In the genomic region with DNA sequence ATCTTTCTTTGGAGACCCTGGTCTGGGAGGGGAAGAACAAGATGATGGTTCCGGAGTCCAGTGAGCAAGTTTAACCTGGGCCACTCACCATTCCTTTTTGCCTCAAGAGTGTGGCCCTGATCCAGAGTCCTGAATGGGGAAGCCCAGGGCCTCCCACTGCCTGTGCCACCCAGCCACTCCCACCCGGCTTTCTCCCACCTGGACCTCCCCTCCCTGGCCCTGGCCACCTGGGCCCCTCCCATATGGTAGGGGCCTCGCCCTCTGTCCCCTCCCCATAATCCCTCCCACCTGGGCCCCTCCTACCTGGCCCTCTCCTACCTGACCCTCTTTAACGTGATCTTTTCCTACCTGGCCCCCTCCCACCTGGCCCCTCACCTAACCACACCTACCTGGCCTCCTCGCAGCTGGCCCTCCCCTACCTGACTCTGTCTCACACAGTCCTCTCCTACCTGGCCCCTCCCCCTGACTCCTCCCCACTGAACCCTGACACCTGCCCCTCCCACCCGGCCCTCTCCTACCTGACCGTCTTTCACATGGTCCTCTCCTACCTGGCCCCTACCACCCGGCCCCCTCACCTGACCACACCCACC, we compare ENCODE assay signal across 14 cellular contexts.
DNase-seq lines count a peak whose midpoint lies in the region; ATAC-seq and TF ChIP-seq lines count a peak whose summit lies in the region.
"Had no signal": no experiment of that assay in that cellular context is flagged by ENCODE, and none has a peak within 500 bp of the region (broad histone marks: within the 10 kb centered on the region; RNA-seq: fewer than 3 reads in every experiment).

No MANE protein-coding gene starts in this region.

- peaks cover 18% of the 10 kb centered on the region for H3K4me1 Mint-ChIP-seq in activated T-cell treated with anti-CD3 and anti-CD28 coated beads, Interleukin-2, amount 50 U/mL, for 24 hours (ENCODE audit: low read depth)

- H3K36me3 ChIP-seq in spleen, result no peaks in the 10 kb centered on the region

- H3K4me3 ChIP-seq in spleen, result no peak overlapping the region

- H3K27me3 ChIP-seq in spleen (replicated peaks in 1 of 7), result peaks cover 0 to 2% (median 0%) of the 10 kb centered on the region in 7 donors

- intact Hi-C loops in spleen (cut with DNase I; ENCODE audit: low total_unique reads), result no loop called here

- no peak for TF ChIP-seq CTCF in spleen (IDR thresholded peaks at IDR 0.05 in 8 of 11, conservative IDR thresholded peaks at IDR 0.05 in 3 of 11)

- H3K36me3 Mint-ChIP-seq in activated T-cell treated with anti-CD3 and anti-CD28 coated beads, Interleukin-2, amount 50 U/mL, for 24 hours (ENCODE audit: low read depth), result no peaks in the 10 kb centered on the region
- H3K36me3 Mint-ChIP-seq: activated naive CD4-positive, alpha-beta T cell treated with anti-CD3 and anti-CD28 coated beads, Interleukin-2, amount 50 U/mL, for 24 hours had no signal

- WGBS in spleen, 5 donors, result 80 to 86% (median 82%) methylated on average over 8 of the region's 8 CpGs

- no peak for DNase-seq in activated T-cell treated with anti-CD3 and anti-CD28 coated beads, Interleukin-2, amount 50 U/mL, for 24 hours
- DNase-seq in activated T-cell treated with anti-CD3 and anti-CD28 coated beads for 4 hours (no peak), iPS DF 19.7 (ENCODE audit: low read depth, low spot score) (peak; percentile 71), spleen (peak; percentile 49), SW 1271 (lab: John Stamatoyannopoulos, UW) (no peak)
- DNase-seq: NCI-H2029, NCI-H748 treated with DMSO at 0.1 percent for 48 hours had no signal

- H3K27me3 Mint-ChIP-seq in activated T-cell treated with anti-CD3 and anti-CD28 coated beads, Interleukin-2, amount 50 U/mL, for 24 hours, result peaks cover 30% of the 10 kb centered on the region
- H3K27me3 Mint-ChIP-seq: activated naive CD4-positive, alpha-beta T cell treated with anti-CD3 and anti-CD28 coated beads, Interleukin-2, amount 50 U/mL, for 24 hours; central memory CD8-positive, alpha-beta T cell had no signal

- H3K4me1 ChIP-seq in spleen, result peaks cover 16 to 48% (median 34%) of the 10 kb centered on the region in 6 donors
- H3K4me1 ChIP-seq: Caco-2 had no signal

- no peak for TF ChIP-seq POLR2A in spleen (IDR thresholded peaks at IDR 0.05)

- no peaks in the 10 kb centered on the region for H3K9me3 Mint-ChIP-seq in activated T-cell treated with anti-CD3 and anti-CD28 coated beads, Interleukin-2, amount 50 U/mL, for 24 hours
- H3K9me3 Mint-ChIP-seq: activated naive CD4-positive, alpha-beta T cell treated with anti-CD3 and anti-CD28 coated beads, Interleukin-2, amount 50 U/mL, for 24 hours; central memory CD8-positive, alpha-beta T cell had no signal

- H3K27ac Mint-ChIP-seq in activated T-cell treated with anti-CD3 and anti-CD28 coated beads, Interleukin-2, amount 50 U/mL, for 24 hours, result peak overlapping the region; percentile 92

- ATAC-seq in SK-N-SH treated with all-trans-retinoic acid at 6 μM for 48 hours (0 out of 3 replicates have a peak, but pooled peaks have one; percentile 5), GM21423 (IDR thresholded peaks at IDR 0.05; ENCODE audit: unreplicated experiment) (no peak), GM21529 (IDR thresholded peaks at IDR 0.05; ENCODE audit: unreplicated experiment) (no peak)
- ATAC-seq: sciatic nerve had no signal

- H3K27ac ChIP-seq in spleen, result peak overlapping the region in 4 of 8 donors; percentile 16 to 75 (median 44)

- H3K4me3 Mint-ChIP-seq in activated T-cell treated with anti-CD3 and anti-CD28 coated beads, Interleukin-2, amount 50 U/mL, for 24 hours, result no peak overlapping the region
- H3K4me3 Mint-ChIP-seq: activated naive CD4-positive, alpha-beta T cell treated with anti-CD3 and anti-CD28 coated beads, Interleukin-2, amount 50 U/mL, for 24 hours; central memory CD8-positive, alpha-beta T cell had no signal

- H3K9me3 ChIP-seq in spleen, result peaks cover 0 to 5% (median 0%) of the 10 kb centered on the region in 8 donors
- H3K9me3 ChIP-seq: Caco-2 had no signal

TF ChIP-seq in SK-N-SH treated with all-trans-retinoic acid at 6 μM for 48 hours, 23 proteins besides CTCF, POLR2A, EP300 and RAD21:
- no peak for TF ChIP-seq ZNF70 (CRISPR knock-in tag; IDR thresholded peaks at IDR 0.05)
- TF ChIP-seq, protein P1, sequence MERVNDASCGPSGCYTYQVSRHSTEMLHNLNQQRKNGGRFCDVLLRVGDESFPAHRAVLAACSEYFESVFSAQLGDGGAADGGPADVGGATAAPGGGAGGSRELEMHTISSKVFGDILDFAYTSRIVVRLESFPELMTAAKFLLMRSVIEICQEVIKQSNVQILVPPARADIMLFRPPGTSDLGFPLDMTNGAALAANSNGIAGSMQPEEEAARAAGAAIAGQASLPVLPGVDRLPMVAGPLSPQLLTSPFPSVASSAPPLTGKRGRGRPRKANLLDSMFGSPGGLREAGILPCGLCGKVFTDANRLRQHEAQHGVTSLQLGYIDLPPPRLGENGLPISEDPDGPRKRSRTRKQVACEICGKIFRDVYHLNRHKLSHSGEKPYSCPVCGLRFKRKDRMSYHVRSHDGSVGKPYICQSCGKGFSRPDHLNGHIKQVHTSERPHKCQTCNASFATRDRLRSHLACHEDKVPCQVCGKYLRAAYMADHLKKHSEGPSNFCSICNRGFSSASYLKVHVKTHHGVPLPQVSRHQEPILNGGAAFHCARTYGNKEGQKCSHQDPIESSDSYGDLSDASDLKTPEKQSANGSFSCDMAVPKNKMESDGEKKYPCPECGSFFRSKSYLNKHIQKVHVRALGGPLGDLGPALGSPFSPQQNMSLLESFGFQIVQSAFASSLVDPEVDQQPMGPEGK (CRISPR knock-in tag; IDR thresholded peaks at IDR 0.05; ENCODE audit: borderline replicate concordance), result no peak
- TF ChIP-seq, protein P2, sequence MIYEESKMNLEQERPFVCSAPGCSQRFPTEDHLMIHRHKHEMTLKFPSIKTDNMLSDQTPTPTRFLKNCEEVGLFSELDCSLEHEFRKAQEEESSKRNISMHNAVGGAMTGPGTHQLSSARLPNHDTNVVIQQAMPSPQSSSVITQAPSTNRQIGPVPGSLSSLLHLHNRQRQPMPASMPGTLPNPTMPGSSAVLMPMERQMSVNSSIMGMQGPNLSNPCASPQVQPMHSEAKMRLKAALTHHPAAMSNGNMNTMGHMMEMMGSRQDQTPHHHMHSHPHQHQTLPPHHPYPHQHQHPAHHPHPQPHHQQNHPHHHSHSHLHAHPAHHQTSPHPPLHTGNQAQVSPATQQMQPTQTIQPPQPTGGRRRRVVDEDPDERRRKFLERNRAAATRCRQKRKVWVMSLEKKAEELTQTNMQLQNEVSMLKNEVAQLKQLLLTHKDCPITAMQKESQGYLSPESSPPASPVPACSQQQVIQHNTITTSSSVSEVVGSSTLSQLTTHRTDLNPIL (CRISPR knock-in tag; IDR thresholded peaks at IDR 0.05; ENCODE audit: low read depth), result no peak
- no peak for TF ChIP-seq ARNTL (CRISPR knock-in tag; IDR thresholded peaks at IDR 0.05; ENCODE audit: borderline replicate concordance, low read depth)
- TF ChIP-seq ZNF565 (CRISPR knock-in tag; conservative IDR thresholded peaks at IDR 0.05; ENCODE audit: low read depth), result no peak
- TF ChIP-seq TCF4 (CRISPR knock-in tag; IDR thresholded peaks at IDR 0.05; ENCODE audit: borderline replicate concordance), result no peak
- no peak for TF ChIP-seq BACH2 (CRISPR knock-in tag; IDR thresholded peaks at IDR 0.05; ENCODE audit: borderline replicate concordance)
- TF ChIP-seq GLIS3 (CRISPR knock-in tag; IDR thresholded peaks at IDR 0.05), result no peak
- TF ChIP-seq ZFP30 (CRISPR knock-in tag; IDR thresholded peaks at IDR 0.05), result no peak
- no peak for TF ChIP-seq TOX (CRISPR knock-in tag; IDR thresholded peaks at IDR 0.05; ENCODE audit: borderline replicate concordance)
- TF ChIP-seq, protein P3, sequence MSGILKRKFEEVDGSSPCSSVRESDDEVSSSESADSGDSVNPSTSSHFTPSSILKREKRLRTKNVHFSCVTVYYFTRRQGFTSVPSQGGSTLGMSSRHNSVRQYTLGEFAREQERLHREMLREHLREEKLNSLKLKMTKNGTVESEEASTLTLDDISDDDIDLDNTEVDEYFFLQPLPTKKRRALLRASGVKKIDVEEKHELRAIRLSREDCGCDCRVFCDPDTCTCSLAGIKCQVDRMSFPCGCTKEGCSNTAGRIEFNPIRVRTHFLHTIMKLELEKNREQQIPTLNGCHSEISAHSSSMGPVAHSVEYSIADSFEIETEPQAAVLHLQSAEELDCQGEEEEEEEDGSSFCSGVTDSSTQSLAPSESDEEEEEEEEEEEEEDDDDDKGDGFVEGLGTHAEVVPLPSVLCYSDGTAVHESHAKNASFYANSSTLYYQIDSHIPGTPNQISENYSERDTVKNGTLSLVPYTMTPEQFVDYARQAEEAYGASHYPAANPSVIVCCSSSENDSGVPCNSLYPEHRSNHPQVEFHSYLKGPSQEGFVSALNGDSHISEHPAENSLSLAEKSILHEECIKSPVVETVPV (CRISPR knock-in tag; IDR thresholded peaks at IDR 0.05), result no peak
- TF ChIP-seq RARB (CRISPR knock-in tag; IDR thresholded peaks at IDR 0.05), result no peak
- no peak for TF ChIP-seq ZC3H10 (CRISPR knock-in tag; IDR thresholded peaks at IDR 0.05)
- no peak for TF ChIP-seq CSDC2 (CRISPR knock-in tag; IDR thresholded peaks at IDR 0.05)

Comparison
In these comparisons a context has a peak if more than half of its experiments do, and no peak if none do; other contexts are left out.
1. DNase-seq: peak in iPS DF 19.7 (single experiment) and spleen (single experiment); none in activated T-cell treated with anti-CD3 and anti-CD28 coated beads, Interleukin-2, amount 50 U/mL, for 24 hours (single experiment), activated T-cell treated with anti-CD3 and anti-CD28 coated beads for 4 hours (single experiment) and SW 1271 (0 of 2).